Comparison of ENCODE assay signal across 23 cellular contexts in genomic region chr6:137850816-137851602, GRCh38. TPM values are rescaled to one million over a fixed set of nuclear protein-coding genes. Genes with fewer than 3 reads are reported as not detected.
DNase-seq lines count a peak whose midpoint lies in the region; ATAC-seq and TF ChIP-seq lines count a peak whose summit lies in the region.
"Had no signal": no experiment of that assay in that cellular context is flagged by ENCODE, and none has a peak within 500 bp of the region (broad histone marks: within the 10 kb centered on the region; RNA-seq: fewer than 3 reads in every experiment).

No MANE protein-coding gene starts in this region.

- POLR2A ChIA-PET in PC-3 (lab: Charles Lee; ENCODE audit: unreplicated experiment) = interaction anchor here (0.6 kb wide), 1 partner anchor 143 kb away, joined by 3 read pairs; no protein-coding TSS in a partner anchor

- no peak overlapping the region for H2AFZ ChIP-seq in PC-3 (ENCODE audit: low read length)
- H2AFZ ChIP-seq: hepatocyte had no signal

- H3K27ac ChIP-seq in PC-3 (ENCODE audit: low read length) (peak overlapping the region; percentile 31; the same call in 1 of the 2 replicates), rectal smooth muscle tissue (ENCODE audit: low read depth, low read length) (peak overlapping the region; percentile 89)
- H3K27ac ChIP-seq: ascending aorta, C4-2B, hepatocyte, left ventricle myocardium inferior, testis, vagina had no signal

- H3K4me3 ChIP-seq in PC-3 (ENCODE audit: low read length) = no peak overlapping the region
- H3K4me3 ChIP-seq in rectal smooth muscle tissue (ENCODE audit: low read length) = no peak overlapping the region
- H3K4me3 ChIP-seq: ascending aorta, hepatocyte, left ventricle myocardium inferior, testis, vagina had no signal

- intact Hi-C loops in PC-3 (cut with micrococcal nuclease) = loop anchor here (10.0 kb wide), 1 partner anchor 254 kb away; the partner anchor contains the start of gene PERP

- H3K27ac Mint-ChIP-seq in activated T-cell treated with anti-CD3 and anti-CD28 coated beads, Interleukin-2, amount 50 U/mL, for 72 hours = peak overlapping the region; percentile 90
- H3K27ac Mint-ChIP-seq in activated naive CD8-positive, alpha-beta T cell treated with anti-CD3 and anti-CD28 coated beads, Interleukin-2, amount 50 U/mL, for 24 hours = peak overlapping the region; percentile 81
- H3K27ac Mint-ChIP-seq: T-helper 2 cell treated with Interferon-gamma antibody and Interleukin-4, amounts not matched to agents 5 μg/mL and 100 μg/mL, for 36 hours had no signal

- H3K9ac ChIP-seq in PC-3 (ENCODE audit: low read length) (no peak overlapping the region), rectal smooth muscle tissue (ENCODE audit: low read length) (no peak overlapping the region)

- H3K9me2 ChIP-seq in PC-3 (replicated peaks; ENCODE audit: low read length) = no peaks in the 10 kb centered on the region

- no peaks in the 10 kb centered on the region for H3K36me3 ChIP-seq in PC-3 (ENCODE audit: low read depth, low read length)
- no peaks in the 10 kb centered on the region for H3K36me3 ChIP-seq in rectal smooth muscle tissue (ENCODE audit: control insufficient read depth, insufficient read depth, low read length)
- H3K36me3 ChIP-seq: ascending aorta, left ventricle myocardium inferior, vagina had no signal

- H4K20me1 ChIP-seq in PC-3 (ENCODE audit: low read length) = no peaks in the 10 kb centered on the region

- peaks cover 32% of the 10 kb centered on the region for H3K4me1 ChIP-seq in PC-3 (ENCODE audit: insufficient read depth, low read length)
- peaks cover 29% of the 10 kb centered on the region for H3K4me1 ChIP-seq in rectal smooth muscle tissue (ENCODE audit: control insufficient read depth, insufficient read depth, low read length)
- H3K4me1 ChIP-seq: left ventricle myocardium inferior, testis had no signal

- peaks cover 34% of the 10 kb centered on the region for H3K4me1 Mint-ChIP-seq in activated T-cell treated with anti-CD3 and anti-CD28 coated beads, Interleukin-2, amount 50 U/mL, for 72 hours (ENCODE audit: low read depth)
- peaks cover 50% of the 10 kb centered on the region for H3K4me1 Mint-ChIP-seq in activated naive CD8-positive, alpha-beta T cell treated with anti-CD3 and anti-CD28 coated beads, Interleukin-2, amount 50 U/mL, for 24 hours
- H3K4me1 Mint-ChIP-seq: immature natural killer cell had no signal

- peak overlapping the region; percentile 13 to 71 for H3K4me3 Mint-ChIP-seq in activated T-cell treated with anti-CD3 and anti-CD28 coated beads, Interleukin-2, amount 50 U/mL, for 72 hours
- no peak overlapping the region for H3K4me3 Mint-ChIP-seq in activated naive CD8-positive, alpha-beta T cell treated with anti-CD3 and anti-CD28 coated beads, Interleukin-2, amount 50 U/mL, for 24 hours
- H3K4me3 Mint-ChIP-seq: immature natural killer cell; T-helper 2 cell treated with Interferon-gamma antibody and Interleukin-4, amounts not matched to agents 5 μg/mL and 100 μg/mL, for 36 hours had no signal

- no peak for TF ChIP-seq CTCF in PC-3 (conservative IDR thresholded peaks at IDR 0.05; ENCODE audit: low read depth, low read length)

- no peaks in the 10 kb centered on the region for H3K27me3 ChIP-seq in PC-3 (ENCODE audit: low read length)
- no peaks in the 10 kb centered on the region for H3K27me3 ChIP-seq in rectal smooth muscle tissue (ENCODE audit: control insufficient read depth, insufficient read depth, low read length)
- H3K27me3 ChIP-seq: ascending aorta, hepatocyte, testis, vagina had no signal

- H3K9me3 Mint-ChIP-seq in activated T-cell treated with anti-CD3 and anti-CD28 coated beads, Interleukin-2, amount 50 U/mL, for 72 hours = peaks cover 3 to 4% of the 10 kb centered on the region in 2 donors
- peaks cover 5% of the 10 kb centered on the region for H3K9me3 Mint-ChIP-seq in activated naive CD8-positive, alpha-beta T cell treated with anti-CD3 and anti-CD28 coated beads, Interleukin-2, amount 50 U/mL, for 24 hours
- H3K9me3 Mint-ChIP-seq: immature natural killer cell had no signal

- H3K36me3 Mint-ChIP-seq in activated T-cell treated with anti-CD3 and anti-CD28 coated beads, Interleukin-2, amount 50 U/mL, for 72 hours (ENCODE audit: insufficient read depth in 2 of 2) = peaks cover 2 to 3% of the 10 kb centered on the region in 2 donors
- peaks cover 6% of the 10 kb centered on the region for H3K36me3 Mint-ChIP-seq in activated naive CD8-positive, alpha-beta T cell treated with anti-CD3 and anti-CD28 coated beads, Interleukin-2, amount 50 U/mL, for 24 hours (ENCODE audit: low read depth)

- no peaks in the 10 kb centered on the region for H3K9me3 ChIP-seq in PC-3 (ENCODE audit: low read length)
- H3K9me3 ChIP-seq: ascending aorta, left ventricle myocardium inferior, testis, vagina had no signal

- no peak overlapping the region for H3K4me2 ChIP-seq in PC-3 (ENCODE audit: low read length)
- H3K4me2 ChIP-seq: hepatocyte had no signal

- H3K27me3 Mint-ChIP-seq in activated T-cell treated with anti-CD3 and anti-CD28 coated beads, Interleukin-2, amount 50 U/mL, for 72 hours (ENCODE audit: low read depth) = no peaks in the 10 kb centered on the region
- no peaks in the 10 kb centered on the region for H3K27me3 Mint-ChIP-seq in activated naive CD8-positive, alpha-beta T cell treated with anti-CD3 and anti-CD28 coated beads, Interleukin-2, amount 50 U/mL, for 24 hours

- H3F3A ChIP-seq in PC-3 (ENCODE audit: low read length, unreplicated experiment) = no peaks in the 10 kb centered on the region

- H3K79me2 ChIP-seq in PC-3 (ENCODE audit: low read length) = no peaks in the 10 kb centered on the region
- H3K79me2 ChIP-seq: hepatocyte had no signal

- BruUV-seq in PC-3 (replicated peaks; lab: Mats Ljungman, UMichigan) = no TSS peak

- no peak for ATAC-seq in activated T-cell treated with anti-CD3 and anti-CD28 coated beads, Interleukin-2, amount 50 U/mL, for 72 hours (replicated peaks in 1 of 2)
- no peak for ATAC-seq in PC-3
- ATAC-seq in activated naive CD8-positive, alpha-beta T cell treated with anti-CD3 and anti-CD28 coated beads, Interleukin-2, amount 50 U/mL, for 24 hours = peak; percentile 15
- no peak for ATAC-seq in GM21786 (IDR thresholded peaks at IDR 0.05; ENCODE audit: unreplicated experiment)
- ATAC-seq: HepG2, SK-N-SH treated with all-trans-retinoic acid at 6 μM for 48 hours had no signal

- peak; percentile 38 to 39 for DNase-seq in activated T-cell treated with anti-CD3 and anti-CD28 coated beads, Interleukin-2, amount 50 U/mL, for 72 hours
- DNase-seq in activated T-cell treated with anti-CD3 and anti-CD28 coated beads for 4 hours (no peak), PC-3 (no peak), NCI-H345 (lab: John Stamatoyannopoulos, UW) (no peak)
- DNase-seq in activated naive CD8-positive, alpha-beta T cell treated with anti-CD3 and anti-CD28 coated beads, Interleukin-2, amount 50 U/mL, for 24 hours = no peak
- no peak for DNase-seq in activated CD4-positive, CD25-positive, alpha-beta regulatory T cell treated with anti-CD3 and anti-CD28 coated beads, Interleukin-2, amount 50 U/mL, for 72 hours
- DNase-seq: activated CD8-positive, alpha-beta memory T cell treated with anti-CD3 and anti-CD28 coated beads, Interleukin-2, amount 50 U/mL, for 48 hours; caudate nucleus; GOT3; immature natural killer cell; left ventricle myocardium inferior; midbrain; NCI-H510A treated with DMSO at 0.1 percent for 48 hours; testis had no signal

- CTCF ChIA-PET in PC-3 (lab: Charles Lee) = no interaction called here

RNA-seq across cellular contexts. Expression of gene TNFAIP3, which starts 16.1 kb away (rescaled TPM):
- 100 to 1,000 TPM; 350 to 510 TPM for total RNA-seq in activated T-cell treated with anti-CD3 and anti-CD28 coated beads, Interleukin-2, amount 50 U/mL, for 72 hours
- 21.9 TPM in 2 replicates for total RNA-seq in PC-3 (2014; rRNA removed)

Comparison
In these comparisons a context has a peak if more than half of its experiments do, and no peak if none do; other contexts are left out.
1. DNase-seq: peak in activated T-cell treated with anti-CD3 and anti-CD28 coated beads, Interleukin-2, amount 50 U/mL, for 72 hours (2 of 2); none in activated T-cell treated with anti-CD3 and anti-CD28 coated beads for 4 hours (single experiment), PC-3 (single experiment), activated naive CD8-positive, alpha-beta T cell treated with anti-CD3 and anti-CD28 coated beads, Interleukin-2, amount 50 U/mL, for 24 hours (single experiment), NCI-H345 (single experiment) and activated CD4-positive, CD25-positive, alpha-beta regulatory T cell treated with anti-CD3 and anti-CD28 coated beads, Interleukin-2, amount 50 U/mL, for 72 hours (single experiment).
2. RNA of gene TNFAIP3, which starts 16.1 kb away (total RNA-seq): 350 to 510 TPM in activated T-cell treated with anti-CD3 and anti-CD28 coated beads, Interleukin-2, amount 50 U/mL, for 72 hours; 21.9 TPM in PC-3; every median in the first group is over 10 times any median in the second.